ENCODE assay signal across 8 cellular contexts in the genomic region with DNA sequence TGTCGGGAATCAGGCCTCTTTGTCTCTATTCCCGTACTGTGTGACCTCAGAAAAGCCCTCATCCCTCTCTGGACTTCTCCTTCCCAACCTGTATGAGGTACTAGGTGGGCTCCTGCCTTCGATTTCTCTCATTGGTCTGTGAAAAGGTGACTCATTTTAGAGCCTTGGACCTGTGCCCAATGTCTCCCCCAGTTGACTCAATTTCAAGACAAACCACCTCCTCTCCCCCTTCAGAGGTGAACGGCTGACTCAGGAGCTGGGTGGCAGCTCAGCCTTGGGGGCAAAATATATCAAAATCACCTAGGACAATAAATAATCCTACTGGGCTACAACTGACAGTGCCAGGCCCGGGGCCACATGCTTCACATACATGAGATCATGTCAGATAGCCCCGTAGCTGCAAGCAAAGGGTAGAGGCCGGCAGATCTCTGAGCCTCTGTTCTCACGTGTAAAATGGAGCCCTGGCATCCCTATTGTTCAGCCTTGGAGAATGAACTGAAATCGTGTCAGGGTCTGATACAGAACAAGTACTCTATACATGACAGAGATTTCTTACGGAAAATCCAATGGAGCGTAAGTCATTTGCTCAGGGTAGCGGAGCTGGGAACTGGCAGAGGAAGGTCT. TPM values are rescaled to one million over a fixed set of nuclear protein-coding genes. Genes with fewer than 3 reads are reported as not detected.
DNase-seq lines count a peak whose midpoint lies in the region; ATAC-seq and TF ChIP-seq lines count a peak whose summit lies in the region.

No MANE protein-coding gene starts in this region.

- no peaks in the 10 kb centered on the region for H3K36me3 Mint-ChIP-seq in activated naive CD8-positive, alpha-beta T cell

- peak overlapping the region; percentile 96 for H3K9ac ChIP-seq in GM23248

- peak overlapping the region; percentile 96 for H3K27ac Mint-ChIP-seq in activated naive CD8-positive, alpha-beta T cell

- WGBS in GM23248 (ENCODE audit: low coverage in 1 of 2, low lambda C conversion rate in 2 of 2, missing lambda C conversion rate in 2 of 2), 2 experiments, result 1% methylated on average over 12 of the region's 12 CpGs

- CTCF ChIA-PET in Panc1 (lab: Charles Lee), result interaction anchor here (0.5 kb wide), 1 partner anchor 412 kb away, joined by 3 read pairs; no protein-coding TSS in a partner anchor

- peak; percentile 88 for DNase-seq in GM23248
- DNase-seq in Panc1 (ENCODE audit: low read depth, low spot score), result no peak
- DNase-seq in hepatic stellate cell (ENCODE audit: low spot score), result peak; percentile 72
- DNase-seq in stimulated activated CD4-positive, alpha-beta T cell treated with anti-CD3 and anti-CD28 coated beads, Interleukin-12 subunit alpha, Interleukin-12 subunit beta, amount 100 ng/mL, for 24 hours (ENCODE audit: low read depth in 2 of 2), result peak; percentile 54 to 63

- no peaks in the 10 kb centered on the region for H3K27me3 Mint-ChIP-seq in activated naive CD8-positive, alpha-beta T cell

- H3K9me3 Mint-ChIP-seq in activated naive CD8-positive, alpha-beta T cell (ENCODE audit: low read depth), result no peaks in the 10 kb centered on the region

- H3K4me2 ChIP-seq in GM23248 (ENCODE audit: unreplicated experiment), result peak overlapping the region; percentile 85

- H3K79me2 ChIP-seq in GM23248 (ENCODE audit: insufficient read depth), result peaks cover 45% of the 10 kb centered on the region

- H3K9me2 ChIP-seq in GM23248 (ENCODE audit: insufficient read depth), result no peaks in the 10 kb centered on the region

- in situ Hi-C loops in GM23248 (cut with MboI), result no loop called here
- in situ Hi-C loops in Panc1 (cut with HindIII; ENCODE audit: low pct_unique_long_range_greater_than_20kb, low sequenced_read_pairs), result no loop called here

- TF ChIP-seq CTCF in Panc1 (IDR thresholded peaks at IDR 0.05), result no peak

- POLR2A ChIA-PET in Panc1 (lab: Charles Lee), result no interaction called here

- intact Hi-C loops in Panc1 (cut with micrococcal nuclease; ENCODE audit: unreplicated experiment), result no loop called here

- H3K27ac ChIP-seq in GM23248 (peak overlapping the region; percentile 100), Panc1 (ENCODE audit: low read length) (peak overlapping the region; percentile 88)

- H3K4me3 ChIP-seq in GM23248 (peak overlapping the region; percentile 79), Panc1 (ENCODE audit: low read depth in 2 of 2, low read length in 2 of 2) (peak overlapping the region; percentile 65 to 77)

- peaks cover 63% of the 10 kb centered on the region for H3K4me1 Mint-ChIP-seq in activated naive CD8-positive, alpha-beta T cell (ENCODE audit: low read depth)

- H3K27me3 ChIP-seq in GM23248 (replicated peaks; ENCODE audit: insufficient read depth) (no peaks in the 10 kb centered on the region), Panc1 (ENCODE audit: control insufficient read depth, insufficient read depth, low read length) (no peaks in the 10 kb centered on the region)

- peaks cover 36% of the 10 kb centered on the region for H3F3A ChIP-seq in GM23248 (ENCODE audit: insufficient read depth)

- H3K4me3 Mint-ChIP-seq in activated naive CD8-positive, alpha-beta T cell, result peak overlapping the region; percentile 87

- H3K4me1 ChIP-seq in GM23248 (ENCODE audit: insufficient read depth) (peaks cover 18% of the 10 kb centered on the region), Panc1 (ENCODE audit: control insufficient read depth, insufficient read depth, low read length) (peaks cover 11% of the 10 kb centered on the region)

- peak overlapping the region; percentile 39 for H2AFZ ChIP-seq in GM23248

- BruUV-seq in Panc1 (replicated peaks; lab: Mats Ljungman, UMichigan), result no TSS peak

- no peaks in the 10 kb centered on the region for H4K20me1 ChIP-seq in GM23248 (ENCODE audit: insufficient read depth)

- H3K36me3 ChIP-seq in GM23248 (ENCODE audit: low read depth) (no peaks in the 10 kb centered on the region), Panc1 (ENCODE audit: control insufficient read depth, insufficient read depth, low read length) (peaks cover 3% of the 10 kb centered on the region; the same call in 1 of the 2 replicates)

- no peak for ATAC-seq in Panc1
- no peak for ATAC-seq in HG02870 (IDR thresholded peaks at IDR 0.05; ENCODE audit: unreplicated experiment)
- ATAC-seq in GM19035 (IDR thresholded peaks at IDR 0.05; ENCODE audit: unreplicated experiment), result no peak
- no peak for ATAC-seq in HG02798 (IDR thresholded peaks at IDR 0.05; ENCODE audit: poor library complexity, unreplicated experiment)

- H3K9me3 ChIP-seq in GM23248 (ENCODE audit: low read depth) (no peaks in the 10 kb centered on the region), Panc1 (ENCODE audit: control insufficient read depth, insufficient read depth, low read depth, low read length) (no peaks in the 10 kb centered on the region)

RNA-seq across cellular contexts. Expression of a gene that starts 0.5 kb away (rescaled TPM):
- total RNA-seq in GM23248 (2014; rRNA removed; shearing (Covaris generic)), result 28.6 and 43.4 TPM in 2 replicates
- polyA plus RNA-seq in GM23248 (2016; fragmentation: Nextera tagmentation; extraction: Ambion mirVana), result 13.4 and 15.2 TPM in 2 replicates
- 15.6 TPM for total RNA-seq in Panc1 (2021; ENCODE audit: unreplicated experiment)
- polyA plus RNA-seq in Panc1 (2012; ENCODE audit: insufficient read length), result 18.5 TPM

RNA-seq across cellular contexts. Expression of a gene that starts 0.8 kb away (rescaled TPM):
- 19.9 and 24.7 TPM in 2 replicates for total RNA-seq in GM23248 (2014; rRNA removed; shearing (Covaris generic))
- polyA plus RNA-seq in GM23248 (2016; fragmentation: Nextera tagmentation; extraction: Ambion mirVana), result 8.5 and 10.4 TPM in 2 replicates
- 7.2 TPM for total RNA-seq in Panc1 (2021; ENCODE audit: unreplicated experiment)
- polyA plus RNA-seq in Panc1 (2012; ENCODE audit: insufficient read length), result 9.1 TPM

RNA-seq across cellular contexts. Expression of a gene that starts 25.7 kb away (rescaled TPM):
- total RNA-seq in GM23248 (2014; rRNA removed; shearing (Covaris generic)), result 33.4 and 49.7 TPM in 2 replicates
- polyA plus RNA-seq in GM23248 (2016; fragmentation: Nextera tagmentation; extraction: Ambion mirVana), result 30.8 and 35.1 TPM in 2 replicates
- total RNA-seq in Panc1 (2021; ENCODE audit: unreplicated experiment), result 27.6 TPM
- 31.1 TPM for polyA plus RNA-seq in Panc1 (2012; ENCODE audit: insufficient read length)

RNA-seq across cellular contexts. Expression of a gene that starts 34.1 kb away (rescaled TPM):
- 0.38 and 2.5 TPM in 2 replicates for total RNA-seq in GM23248 (2014; rRNA removed; shearing (Covaris generic))
- 5.6 and 7.3 TPM in 2 replicates for polyA plus RNA-seq in GM23248 (2016; fragmentation: Nextera tagmentation; extraction: Ambion mirVana)
- 5.5 TPM for total RNA-seq in Panc1 (2021; ENCODE audit: unreplicated experiment)
- 8.5 TPM for polyA plus RNA-seq in Panc1 (2012; ENCODE audit: insufficient read length)

RNA-seq across cellular contexts. Expression of a gene that starts 34.9 kb away (rescaled TPM):
- total RNA-seq in GM23248 (2014; rRNA removed; shearing (Covaris generic)), result 30.6 and 35.3 TPM in 2 replicates
- 50.1 and 58.5 TPM in 2 replicates for polyA plus RNA-seq in GM23248 (2016; fragmentation: Nextera tagmentation; extraction: Ambion mirVana)
- 104 TPM for total RNA-seq in Panc1 (2021; ENCODE audit: unreplicated experiment)
- polyA plus RNA-seq in Panc1 (2012; ENCODE audit: insufficient read length), result 96.6 TPM
